ENCODE assay signal across 21 cellular contexts in the genomic region with DNA sequence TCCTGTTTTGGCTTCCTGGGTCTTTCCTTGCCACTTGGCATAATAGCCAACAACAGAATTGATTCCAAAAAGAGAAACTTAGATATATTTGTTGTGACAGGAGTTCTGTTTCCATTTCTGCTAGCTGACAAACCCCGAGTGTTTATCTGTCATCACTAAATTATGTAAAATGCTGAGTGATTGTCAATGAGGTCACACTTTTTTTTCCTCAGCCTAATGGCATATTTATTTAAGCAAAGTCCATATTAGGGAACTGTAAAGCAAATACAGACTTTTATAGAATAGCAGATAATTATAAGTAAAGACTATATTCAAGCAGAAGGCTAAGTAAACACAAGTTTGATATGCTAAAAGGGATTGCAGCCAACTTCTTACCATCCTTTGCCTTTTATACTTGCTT.
A peak's percentile ranks its signal among the peaks of the same experiment; 100 is the strongest.
DNase-seq lines count a peak whose midpoint lies in the region; FAIRE-seq and TF ChIP-seq lines count a peak whose summit lies in the region.
"Had no signal": no experiment of that assay in that cellular context is flagged by ENCODE, and none has a peak within 500 bp of the region (broad histone marks: within the 10 kb centered on the region; RNA-seq: fewer than 3 reads in every experiment).

No MANE protein-coding gene starts in this region.

- H3K36me3 ChIP-seq in bronchial epithelial cell (ENCODE audit: control insufficient read depth, insufficient read depth, low read length), result no peaks in the 10 kb centered on the region
- H3K36me3 ChIP-seq: BE2C had no signal

- no peaks in the 10 kb centered on the region for H3K27me3 ChIP-seq in bronchial epithelial cell (ENCODE audit: control insufficient read depth, insufficient read depth, low read length)
- H3K27me3 ChIP-seq: BE2C had no signal

- TF ChIP-seq CTCF in bronchial epithelial cell (IDR thresholded peaks at IDR 0.05; ENCODE audit: insufficient read depth, low read length, severe bottlenecking), result no peak

- DNase-seq in DMS 273 (lab: John Stamatoyannopoulos, UW; ENCODE audit: unreplicated experiment) (peak; percentile 28), DMS 273 treated with DMSO at 0.1 percent for 48 hours (lab: John Stamatoyannopoulos, UW) (no peak), NCI-H748 (lab: John Stamatoyannopoulos, UW; ENCODE audit: unreplicated experiment) (peak; percentile 41), bronchial epithelial cell (ENCODE audit: low read depth) (peak; percentile 21), DMS153 (lab: John Stamatoyannopoulos, UW) (no peak), D341Med (ENCODE audit: low spot score) (no peak), nucleus accumbens (lab: John Stamatoyannopoulos, UW) (no peak), COLO829 (ENCODE audit: low spot score) (no peak)
- DNase-seq: 8988T; BE2C; CD8-positive, alpha-beta T cell; EL; MV-4-11; NCI-H187; NCI-H2171; NCI-H446 treated with DMSO at 0.1 percent for 48 hours; NK-92 treated with Interleukin-12 subunit alpha and Interleukin-12 subunit beta, amount 100 ng/mL, for 24 hours; OCI-M1; RPMI8226; SIG-M5 had no signal

- no peak for FAIRE-seq in bronchial epithelial cell (lab: Jason Lieb, UNC)

- H3K4me3 ChIP-seq in bronchial epithelial cell (ENCODE audit: low read depth, low read length), result no peak overlapping the region
- H3K4me3 ChIP-seq: GM23338 had no signal

Comparison
In these comparisons a context has a peak if more than half of its experiments do, and no peak if none do; other contexts are left out.
1. DNase-seq: peak in DMS 273 (single experiment), NCI-H748 (single experiment) and bronchial epithelial cell (single experiment); none in DMS 273 treated with DMSO at 0.1 percent for 48 hours (single experiment), DMS153 (single experiment), D341Med (single experiment), nucleus accumbens (0 of 56) and COLO829 (single experiment).